In the genomic region with DNA sequence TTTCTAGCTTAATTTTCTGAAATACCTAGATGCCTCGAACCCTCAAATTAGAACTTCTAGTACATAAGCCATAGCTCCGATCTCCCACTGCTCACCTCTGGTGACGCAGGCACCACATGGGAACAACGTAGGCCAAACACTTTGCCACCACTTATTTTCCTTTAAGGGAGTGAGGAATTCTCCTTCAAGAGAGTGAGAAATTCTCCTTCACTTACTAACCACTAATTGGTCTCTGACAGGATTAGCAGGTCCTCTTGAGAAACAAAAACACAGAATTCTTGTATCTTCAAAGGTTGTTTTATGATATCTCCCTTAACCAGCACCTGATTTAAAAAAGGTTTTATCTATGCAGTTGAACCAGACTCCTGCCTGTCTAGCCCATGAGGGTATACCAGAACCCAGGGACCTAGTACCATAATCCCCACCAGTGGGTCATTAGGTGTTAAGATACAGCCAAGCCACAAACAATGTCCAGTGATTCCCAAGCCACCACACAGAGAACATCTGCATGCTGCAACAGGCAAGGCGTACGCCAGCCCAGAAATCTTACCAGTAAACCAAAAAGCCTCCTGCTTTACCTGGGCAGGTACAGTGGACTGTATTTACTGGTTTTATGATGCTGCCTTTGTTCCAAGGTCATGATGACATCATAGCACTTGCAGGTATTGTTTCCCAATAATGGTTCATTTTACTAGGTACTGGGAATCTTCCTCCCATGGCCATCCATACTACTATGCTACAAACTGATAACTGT, we compare ENCODE assay signal across 15 cellular contexts. TPM values are rescaled to one million over a fixed set of nuclear protein-coding genes. Genes with fewer than 3 reads are reported as not detected.
DNase-seq lines count a peak whose midpoint lies in the region; ATAC-seq, FAIRE-seq and TF ChIP-seq lines count a peak whose summit lies in the region.
"Had no signal": no experiment of that assay in that cellular context is flagged by ENCODE, and none has a peak within 500 bp of the region (broad histone marks: within the 10 kb centered on the region; RNA-seq: fewer than 3 reads in every experiment).

No MANE protein-coding gene starts in this region.

- no peaks in the 10 kb centered on the region for H3K27me3 Mint-ChIP-seq in astrocyte (ENCODE audit: low read depth, unreplicated experiment)

- intact Hi-C loops in upper lobe of right lung (cut with DNase I), result no loop called here

- H3K9me3 Mint-ChIP-seq in astrocyte (ENCODE audit: unreplicated experiment), result peaks cover 3% of the 10 kb centered on the region
- H3K9me3 Mint-ChIP-seq: stimulated activated naive CD8-positive, alpha-beta T cell treated with anti-CD3 and anti-CD28 coated beads, Interleukin-15, amount 100 ng/mL, for 72 hours had no signal

- H3K36me3 Mint-ChIP-seq in astrocyte (ENCODE audit: low read depth, unreplicated experiment), result no peaks in the 10 kb centered on the region

- peak overlapping the region; percentile 66 for H3K27ac ChIP-seq in astrocyte (ENCODE audit: low read depth, low read length)
- peak overlapping the region; percentile 45 for H3K27ac ChIP-seq in keratinocyte (ENCODE audit: control insufficient read depth, insufficient read depth, low read length)
- H3K27ac ChIP-seq in upper lobe of right lung, result no peak overlapping the region
- H3K27ac ChIP-seq: 22Rv1 had no signal

- peak; percentile 85 for ATAC-seq in upper lobe of right lung
- ATAC-seq in HG02973 (IDR thresholded peaks at IDR 0.05; ENCODE audit: unreplicated experiment), result no peak

- peak; percentile 23 for FAIRE-seq in astrocyte (lab: Jason Lieb, UNC)
- peak; percentile 77 for FAIRE-seq in keratinocyte (lab: Jason Lieb, UNC)
- FAIRE-seq: frontal cortex, H1, islet of Langerhans had no signal

- H3K36me3 ChIP-seq in astrocyte (ENCODE audit: insufficient read depth, low read length) (no peaks in the 10 kb centered on the region), keratinocyte (ENCODE audit: control insufficient read depth in 2 of 2, extremely low read depth in 1 of 2, insufficient read depth in 2 of 2, low read length in 2 of 2) (no peaks in the 10 kb centered on the region), upper lobe of right lung (no peaks in the 10 kb centered on the region)

- H4K20me1 ChIP-seq in astrocyte (ENCODE audit: insufficient read depth, low read length), result no peaks in the 10 kb centered on the region
- peaks cover 8% of the 10 kb centered on the region for H4K20me1 ChIP-seq in keratinocyte (ENCODE audit: control insufficient read depth, extremely low read depth, insufficient read depth, low read length)

- H3K4me1 ChIP-seq in astrocyte (ENCODE audit: insufficient read depth, low read length) (peaks cover 18% of the 10 kb centered on the region), keratinocyte (ENCODE audit: control insufficient read depth, extremely low read depth, insufficient read depth, low read length) (peaks cover 23% of the 10 kb centered on the region), upper lobe of right lung (peaks cover 10% of the 10 kb centered on the region)

- dilution Hi-C loops in keratinocyte (cut with MboI; ENCODE audit: extremely low pct_ligation_motif_present, low sequenced_read_pairs), result no loop called here

- H3K9ac ChIP-seq in astrocyte (ENCODE audit: low read length) (peak overlapping the region; percentile 11), keratinocyte (ENCODE audit: control insufficient read depth, extremely low read depth, insufficient read depth, low read length) (peak overlapping the region; percentile 30)

- TF ChIP-seq CTCF in astrocyte (IDR thresholded peaks at IDR 0.05; ENCODE audit: insufficient read depth, low read depth, low read length) (no peak), keratinocyte (optimal IDR thresholded peaks at IDR 0.05 in 1 of 3, IDR thresholded peaks at IDR 0.05 in 1 of 3, conservative IDR thresholded peaks at IDR 0.05 in 1 of 3; ENCODE audit: extremely low read depth in 1 of 3, insufficient read depth in 2 of 3, low read length in 3 of 3) (no peak), upper lobe of right lung (IDR thresholded peaks at IDR 0.05) (no peak), GM13977 (IDR thresholded peaks at IDR 0.05; ENCODE audit: extremely low read depth, insufficient read depth, missing control alignments) (no peak)

- DNase-seq in DMS79 treated with DMSO at 0.1 percent for 48 hours (lab: John Stamatoyannopoulos, UW), result peak; percentile 13
- no peak for DNase-seq in DMS79 (lab: John Stamatoyannopoulos, UW)
- peak; percentile 83 for DNase-seq in astrocyte (ENCODE audit: low read depth)
- DNase-seq in keratinocyte (ENCODE audit: low read depth, low spot score), result peak; percentile 50
- DNase-seq in upper lobe of right lung, result no peak
- no peak for DNase-seq in NCI-H187 treated with DMSO at 0.1 percent for 48 hours (lab: John Stamatoyannopoulos, UW)
- DNase-seq in GM13977 (ENCODE audit: low spot score), result no peak
- DNase-seq: activated effector memory CD4-positive, alpha-beta T cell treated with anti-CD3 and anti-CD28 coated beads, Interleukin-2, amount 50 U/mL, for 16 hours; NCI-H2029 treated with DMSO at 0.1 percent for 48 hours; stimulated activated naive CD8-positive, alpha-beta T cell treated with anti-CD3 and anti-CD28 coated beads, Interleukin-15, amount 100 ng/mL, for 72 hours had no signal

- H3K27ac Mint-ChIP-seq in astrocyte (ENCODE audit: unreplicated experiment), result peak overlapping the region; percentile 96

- H3K9me3 ChIP-seq in astrocyte (ENCODE audit: insufficient read depth, low read depth, low read length) (no peaks in the 10 kb centered on the region), keratinocyte (ENCODE audit: control insufficient read depth, low read depth, low read length) (no peaks in the 10 kb centered on the region), upper lobe of right lung (no peaks in the 10 kb centered on the region)

- no peak overlapping the region for H2AFZ ChIP-seq in astrocyte (ENCODE audit: low read depth, low read length)
- H2AFZ ChIP-seq in keratinocyte (ENCODE audit: control insufficient read depth, low read length), result no peak overlapping the region

- H3K4me1 Mint-ChIP-seq in astrocyte (ENCODE audit: low read depth, unreplicated experiment), result peaks cover 22% of the 10 kb centered on the region

- no peaks in the 10 kb centered on the region for H3K9me1 ChIP-seq in keratinocyte (ENCODE audit: control insufficient read depth, extremely low read depth, insufficient read depth, low read length)

- H3K27me3 ChIP-seq in astrocyte (ENCODE audit: insufficient read depth, low read length) (no peaks in the 10 kb centered on the region), keratinocyte (ENCODE audit: control insufficient read depth, extremely low read depth, insufficient read depth, low read length) (peaks cover 39% of the 10 kb centered on the region), upper lobe of right lung (no peaks in the 10 kb centered on the region)

- in situ Hi-C loops in GM13977 (cut with MboI; ENCODE audit: low pct_unique_long_range_greater_than_20kb, low sequenced_read_pairs, unreplicated experiment), result no loop called here

- H3K4me2 ChIP-seq in astrocyte (ENCODE audit: low read length) (peak overlapping the region; percentile 70), keratinocyte (ENCODE audit: control insufficient read depth, extremely low read depth, insufficient read depth, low read depth, low read length) (peak overlapping the region; percentile 65)

- no peak overlapping the region for H3K4me3 ChIP-seq in astrocyte (ENCODE audit: insufficient read depth, low read depth, low read length)
- H3K4me3 ChIP-seq in keratinocyte (ENCODE audit: control insufficient read depth in 2 of 3, extremely low read depth in 1 of 3, insufficient read depth in 2 of 3, low read depth in 1 of 3, low read length in 3 of 3), result peak overlapping the region in 1 of 3 experiments; percentile 8
- no peak overlapping the region for H3K4me3 ChIP-seq in upper lobe of right lung

- H3K79me2 ChIP-seq in astrocyte (ENCODE audit: insufficient read depth, low read length) (no peaks in the 10 kb centered on the region), keratinocyte (ENCODE audit: control insufficient read depth, insufficient read depth, low read length) (no peaks in the 10 kb centered on the region)

- no peak overlapping the region for H3K4me3 Mint-ChIP-seq in astrocyte (ENCODE audit: unreplicated experiment)
- H3K4me3 Mint-ChIP-seq: stimulated activated naive CD8-positive, alpha-beta T cell treated with anti-CD3 and anti-CD28 coated beads, Interleukin-15, amount 100 ng/mL, for 72 hours had no signal

RNA-seq across cellular contexts. Expression of gene CXADR, which starts 20.3 kb away (rescaled TPM):
- total RNA-seq in astrocyte (20.2 and 30.6 TPM in 2 replicates), upper lobe of right lung (29.0 TPM)
- polyA plus RNA-seq in keratinocyte, result 35.5 to 42.6 TPM (median 37.3 TPM) in 3 replicates
- polyA plus RNA-seq in keratinocyte (2011; ENCODE audit: low read depth), result 18.0 TPM
- 10.1 and 23.5 TPM in 2 replicates for polyA plus RNA-seq in keratinocyte (2011; cell fraction: cytosol; rRNA removed)
- 34.4 and 43.9 TPM in 2 replicates for polyA plus RNA-seq in keratinocyte (2011; cell fraction: nucleus; rRNA removed)
- 20.6 and 40.7 TPM in 2 replicates for polyA plus RNA-seq in keratinocyte (2012; ENCODE audit: low replicate concordance)
- polyA minus RNA-seq in keratinocyte, result 20.0 to 65.7 TPM (median 61.1 TPM) in 3 replicates
- 43.7 TPM for polyA minus RNA-seq in keratinocyte (2011; cell fraction: cytosol; rRNA and poly(A)+ RNA removed)
- polyA minus RNA-seq in keratinocyte (2011; cell fraction: nucleus; rRNA and poly(A)+ RNA removed), result 84.7 and 123 TPM in 2 replicates

Comparison
In these comparisons a context has a peak if more than half of its experiments do, and no peak if none do; other contexts are left out.
1. DNase-seq: peak in DMS79 treated with DMSO at 0.1 percent for 48 hours (single experiment), astrocyte (single experiment) and keratinocyte (single experiment); none in DMS79 (single experiment), upper lobe of right lung (single experiment), NCI-H187 treated with DMSO at 0.1 percent for 48 hours (single experiment) and GM13977 (single experiment).